Comparison of ENCODE assay signal across 8 cellular contexts in genomic region chr17:67376892-67377726, GRCh38. TPM values are rescaled to one million over a fixed set of nuclear protein-coding genes. Genes with fewer than 3 reads are reported as not detected.
A peak's percentile ranks its signal among the peaks of the same experiment; 100 is the strongest.
DNase-seq lines count a peak whose midpoint lies in the region; ATAC-seq and TF ChIP-seq lines count a peak whose summit lies in the region.

Gene PITPNC1, plus strand, starts transcription at chr17:67377281.

- peak within 1 kb of the TSS; percentile 41 for H2BK12ac ChIP-seq in H9 (ENCODE audit: insufficient read length, low read depth, low read length)

- H3K36me3 ChIP-seq in MM.1S (replicated peaks; ENCODE audit: insufficient read depth, low read length) (no peaks in the 10 kb centered on the region), SK-N-MC (ENCODE audit: insufficient read depth, low read length) (no peaks in the 10 kb centered on the region), gastroesophageal sphincter (no peaks in the 10 kb centered on the region)

- no CpG with 5 or more reads among the region's 76 CpGs for WGBS in H9 (ENCODE audit: extremely low coverage, insufficient read length, low lambda C conversion rate)
- WGBS in gastroesophageal sphincter (ENCODE audit: low coverage in 1 of 2), 2 donors: 1% methylated on average over 26 of the region's 76 CpGs; no CpG with 5 or more reads in 1 of the 2 donors

- peak within 1 kb of the TSS; percentile 79 for H2BK120ac ChIP-seq in H9 (ENCODE audit: low read depth, low read length, poor library complexity, severe bottlenecking)

- H3K4me2 ChIP-seq in H9 (ENCODE audit: insufficient read depth, insufficient read length, low read length) (peak within 1 kb of the TSS; percentile 100), MM.1S (ENCODE audit: low read depth, low read length) (peak within 1 kb of the TSS; percentile 98)

- peak; percentile 51 for DNase-seq in GF-D8 (lab: John Stamatoyannopoulos, UW)
- DNase-seq in H9: peak; percentile 91
- peak; percentile 94 for DNase-seq in MM.1S
- no peak for DNase-seq in SK-N-MC (ENCODE audit: low read depth, low spot score)
- peak; percentile 90 for DNase-seq in activated naive CD4-positive, alpha-beta T cell treated with anti-CD3 and anti-CD28 coated beads for 36 hours
- DNase-seq in nucleus accumbens (lab: John Stamatoyannopoulos, UW): peak in 55 of 56 donors; percentile 40 to 92 (median 78)
- DNase-seq in superior temporal gyrus (ENCODE audit: extremely low spot score): peak; percentile 83

- no peak within 1 kb of the TSS for H4K8ac ChIP-seq in H9 (replicated peaks; ENCODE audit: insufficient read length, low read depth, low read length)

- no peak for TF ChIP-seq CTCF in H9 (conservative IDR thresholded peaks at IDR 0.05)
- TF ChIP-seq CTCF in MM.1S (IDR thresholded peaks at IDR 0.05; ENCODE audit: low read length): no peak
- peak in 2 of 4 experiments; percentile 15 to 43 for TF ChIP-seq CTCF in gastroesophageal sphincter (IDR thresholded peaks at IDR 0.05)

- H3K4me3 ChIP-seq in MM.1S (ENCODE audit: low read length) (peak within 1 kb of the TSS; percentile 96), SK-N-MC (peak within 1 kb of the TSS; percentile 96), gastroesophageal sphincter (peak within 1 kb of the TSS; percentile 73 to 76)

- H3K9me3 Mint-ChIP-seq in H9: peaks cover 8 to 12% of the 10 kb centered on the region in 2 experiments
- no peaks in the 10 kb centered on the region for H3K9me3 Mint-ChIP-seq in activated naive CD4-positive, alpha-beta T cell treated with anti-CD3 and anti-CD28 coated beads for 36 hours

- no peak within 1 kb of the TSS for H2BK20ac ChIP-seq in H9 (ENCODE audit: low read depth, low read length, poor library complexity, severe bottlenecking)

- peak within 1 kb of the TSS; percentile 74 for H3K18ac ChIP-seq in H9 (ENCODE audit: insufficient read length, low read depth, low read length)

- H3K23me2 ChIP-seq in H9 (ENCODE audit: insufficient read length, low read depth, low read length, poor library complexity, severe bottlenecking): peaks cover 11% of the 10 kb centered on the region

- H3K9me3 ChIP-seq in H9 (ENCODE audit: control insufficient read depth, low read depth, low read length) (no peaks in the 10 kb centered on the region), MM.1S (replicated peaks; ENCODE audit: insufficient read depth, low read length) (no peaks in the 10 kb centered on the region), SK-N-MC (ENCODE audit: low read depth, low read length) (no peaks in the 10 kb centered on the region; the same call in 1 of the 2 replicates), gastroesophageal sphincter (no peaks in the 10 kb centered on the region)

- H3K27ac ChIP-seq in H9 (ENCODE audit: insufficient read length, low read depth, low read length) (peak within 1 kb of the TSS; percentile 72), MM.1S (ENCODE audit: low read length) (peak within 1 kb of the TSS; percentile 74; the same call in 1 of the 2 replicates), SK-N-MC (peak within 1 kb of the TSS; percentile 83), gastroesophageal sphincter (peak within 1 kb of the TSS; percentile 57 to 99 (median 98))

- H4K20me1 ChIP-seq in H9 (ENCODE audit: control insufficient read depth, insufficient read depth, insufficient read length): no peaks in the 10 kb centered on the region
- no peaks in the 10 kb centered on the region for H4K20me1 ChIP-seq in MM.1S (ENCODE audit: insufficient read depth, low read length)

- H3K27me3 Mint-ChIP-seq in H9 (ENCODE audit: low read depth): no peaks in the 10 kb centered on the region
- no peaks in the 10 kb centered on the region for H3K27me3 Mint-ChIP-seq in activated naive CD4-positive, alpha-beta T cell treated with anti-CD3 and anti-CD28 coated beads for 36 hours (ENCODE audit: low read depth)

- H3F3A ChIP-seq in MM.1S (ENCODE audit: insufficient read depth, low read length): peaks cover 22% of the 10 kb centered on the region

- H3K27ac Mint-ChIP-seq in H9: peak within 1 kb of the TSS; percentile 90 to 97 (median 96)
- peak within 1 kb of the TSS; percentile 82 for H3K27ac Mint-ChIP-seq in activated naive CD4-positive, alpha-beta T cell treated with anti-CD3 and anti-CD28 coated beads for 36 hours

- H3K9ac ChIP-seq in H9 (ENCODE audit: extremely low read depth, insufficient read length, low read length): peak within 1 kb of the TSS; percentile 93
- peak within 1 kb of the TSS; percentile 82 for H3K9ac ChIP-seq in MM.1S (ENCODE audit: low read length)
- H3K9ac ChIP-seq in SK-N-MC (ENCODE audit: insufficient read length): peak within 1 kb of the TSS; percentile 55

- peaks cover 17 to 21% (median 18%) of the 10 kb centered on the region in 3 experiments for H3K36me3 Mint-ChIP-seq in H9 (ENCODE audit: insufficient read depth in 1 of 3, low read depth in 3 of 3)
- H3K36me3 Mint-ChIP-seq in activated naive CD4-positive, alpha-beta T cell treated with anti-CD3 and anti-CD28 coated beads for 36 hours (ENCODE audit: low read depth): peaks cover 10% of the 10 kb centered on the region

- CTCF ChIA-PET in activated naive CD4-positive, alpha-beta T cell treated with anti-CD3 and anti-CD28 coated beads for 36 hours (lab: Charles Lee): interaction anchor here (1.0 to 13.0 kb wide), 16 partner anchors 8 to 310 kb away, joined by 3 to 245 read pairs (median 10); partner anchors contain the start of gene PSMD12

- intact Hi-C loops in activated naive CD4-positive, alpha-beta T cell treated with anti-CD3 and anti-CD28 coated beads for 36 hours (cut with micrococcal nuclease): loop anchor here (1.0 to 10.0 kb wide), 3 partner anchors 11 to 645 kb away; partner anchors contain the start of genes C17orf58 and PSMD12

- H3K23ac ChIP-seq in H9 (ENCODE audit: insufficient read length, low read depth, low read length): no peak within 1 kb of the TSS

- H3K56ac ChIP-seq in H9 (ENCODE audit: insufficient read length, low read depth, low read length): no peak within 1 kb of the TSS

- H4K91ac ChIP-seq in H9 (ENCODE audit: insufficient read length, low read depth, low read length): no peak within 1 kb of the TSS

- no peak within 1 kb of the TSS for H3T11ph ChIP-seq in H9 (ENCODE audit: low read length)

- H3K79me2 ChIP-seq in H9 (ENCODE audit: insufficient read depth, low read length) (peaks cover 3% of the 10 kb centered on the region; the same call in 1 of the 2 replicates), MM.1S (ENCODE audit: low read length) (peaks cover 32% of the 10 kb centered on the region)

- H3K4me1 Mint-ChIP-seq in H9: peaks cover 31 to 34% of the 10 kb centered on the region in 2 experiments
- peaks cover 40% of the 10 kb centered on the region for H3K4me1 Mint-ChIP-seq in activated naive CD4-positive, alpha-beta T cell treated with anti-CD3 and anti-CD28 coated beads for 36 hours (ENCODE audit: low read depth)

- H2BK5ac ChIP-seq in H9 (ENCODE audit: insufficient read length, low read length): no peak within 1 kb of the TSS

- ATAC-seq in gastroesophageal sphincter: peak; percentile 86

- no peak within 1 kb of the TSS; the same call in 1 of the 2 replicates for H3K4ac ChIP-seq in H9 (ENCODE audit: low read depth, low read length)

- peak within 1 kb of the TSS; percentile 84 to 88 for H3K4me3 Mint-ChIP-seq in H9
- peak within 1 kb of the TSS; percentile 88 for H3K4me3 Mint-ChIP-seq in activated naive CD4-positive, alpha-beta T cell treated with anti-CD3 and anti-CD28 coated beads for 36 hours

- peak within 1 kb of the TSS; percentile 97 for H3K14ac ChIP-seq in H9 (ENCODE audit: insufficient read depth, low read length)

- no peak within 1 kb of the TSS; the same call in 1 of the 2 replicates for H2BK15ac ChIP-seq in H9 (ENCODE audit: low read depth, low read length)

- no peak within 1 kb of the TSS for H2AK5ac ChIP-seq in H9 (ENCODE audit: insufficient read length, low read length)

- H2AFZ ChIP-seq in H9 (ENCODE audit: low read length): peak within 1 kb of the TSS; percentile 76
- H2AFZ ChIP-seq in MM.1S (ENCODE audit: low read length): peak within 1 kb of the TSS; percentile 96

- H3K27me3 ChIP-seq in H9 (ENCODE audit: insufficient read depth, low read length) (no peaks in the 10 kb centered on the region), MM.1S (replicated peaks; ENCODE audit: insufficient read depth, low read length) (no peaks in the 10 kb centered on the region), gastroesophageal sphincter (no peaks in the 10 kb centered on the region)

- no peak for TF ChIP-seq EP300 in gastroesophageal sphincter (IDR thresholded peaks at IDR 0.05)

- peaks cover 2% of the 10 kb centered on the region; the same call in 1 of the 2 replicates for H3K4me1 ChIP-seq in H9 (ENCODE audit: insufficient read depth, low read length)
- peaks cover 22% of the 10 kb centered on the region for H3K4me1 ChIP-seq in MM.1S (ENCODE audit: low read length)
- peaks cover 0 to 53% (median 0%) of the 10 kb centered on the region in 3 donors for H3K4me1 ChIP-seq in gastroesophageal sphincter

- no peaks in the 10 kb centered on the region for H3K9me2 ChIP-seq in MM.1S (replicated peaks; ENCODE audit: insufficient read depth, low read length)

- H3K79me1 ChIP-seq in H9 (ENCODE audit: insufficient read depth, low read depth, low read length, poor library complexity, severe bottlenecking): no peaks in the 10 kb centered on the region

- H4K5ac ChIP-seq in H9 (ENCODE audit: insufficient read length, low read depth, low read length): no peak within 1 kb of the TSS

- TF ChIP-seq POLR2A in gastroesophageal sphincter (IDR thresholded peaks at IDR 0.05): peak; percentile 82 to 91

RNA-seq across cellular contexts. Expression of gene PITPNC1, which starts in this region (rescaled TPM):
- total RNA-seq in H9 (2021): 37.5 and 39.1 TPM in 2 replicates
- total RNA-seq in activated naive CD4-positive, alpha-beta T cell treated with anti-CD3 and anti-CD28 coated beads for 36 hours: 10 to 100 TPM; 58.7 to 60.0 TPM
- 10 to 100 TPM in 3 of 4 donors, 1 to 10 TPM in 1; 7.6 to 30.1 (median 15.1) TPM for total RNA-seq in gastroesophageal sphincter
